9 cellular contexts compared by ENCODE assay signal in the genomic region with DNA sequence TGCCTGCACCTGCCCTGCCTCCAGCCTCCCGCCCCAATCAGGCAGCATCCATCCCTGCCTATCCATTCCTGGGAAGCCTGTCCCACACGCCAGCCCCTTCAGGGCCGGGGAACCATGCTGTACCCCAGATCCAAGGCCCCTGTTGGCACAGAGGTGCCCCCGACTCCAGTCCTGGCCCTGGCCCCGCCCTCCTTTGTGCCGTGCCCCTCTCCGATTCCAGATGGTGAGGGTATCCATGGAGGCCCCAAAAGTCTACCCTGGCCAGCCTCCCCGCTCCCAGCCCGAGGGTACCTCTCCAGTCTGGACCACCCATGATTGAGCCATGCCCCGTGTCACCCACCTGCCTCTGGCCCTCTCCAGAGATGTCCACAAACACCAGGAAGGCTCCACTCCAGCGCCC. TPM values are rescaled to one million over a fixed set of nuclear protein-coding genes. Genes with fewer than 3 reads are reported as not detected.
"Had no signal": no experiment of that assay in that cellular context is flagged by ENCODE, and none has a peak within 500 bp of the region (broad histone marks: within the 10 kb centered on the region; RNA-seq: fewer than 3 reads in every experiment).

No MANE protein-coding gene starts in this region.

- H3K27ac ChIP-seq: HL-60 had no signal

- H3K4me3 ChIP-seq: K562 had no signal

- FAIRE-seq: HepG2, HTR-8/SVneo, K562 had no signal

- DNase-seq: IMR-90, KBM-7 had no signal

RNA-seq across cellular contexts. Expression of gene TH, which starts 2.7 kb away (rescaled TPM):
- total RNA-seq: HepG2, HT1080, IMR-90, K562 had no signal
- polyA plus RNA-seq: IgD-negative memory B cell, K562 had no signal

RNA-seq across cellular contexts. Expression of gene INS, which starts 13.4 kb away (rescaled TPM):
- total RNA-seq: HepG2, HT-29, HT1080, IMR-90, K562 had no signal
- polyA plus RNA-seq: HepG2, IgD-negative memory B cell, IMR-90, K562 had no signal

RNA-seq across cellular contexts. Expression of gene IGF2, which starts 35.2 kb away (rescaled TPM):
- polyA plus RNA-seq: IgD-negative memory B cell, K562 had no signal
